Comparison of ENCODE assay signal across 27 cellular contexts in the genomic region with DNA sequence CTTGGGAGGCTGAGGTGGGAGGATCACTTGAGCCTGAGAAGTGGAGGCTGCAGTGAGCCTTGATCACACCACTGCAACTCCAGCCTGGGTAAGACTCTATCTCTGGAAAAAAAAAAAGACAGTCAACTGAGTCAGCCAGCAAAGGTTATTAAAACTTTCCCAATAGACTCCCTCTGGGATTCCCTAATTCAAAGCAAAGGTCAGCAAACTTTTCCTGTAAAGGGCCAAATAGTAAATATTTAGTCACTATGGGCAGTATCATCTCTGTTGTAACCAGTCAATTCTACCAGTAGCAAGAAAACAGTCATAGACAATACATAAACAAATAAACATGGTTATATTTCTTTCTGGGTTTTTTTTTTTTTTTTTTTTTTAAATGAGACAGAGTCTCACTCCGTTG.
DNase-seq lines count a peak whose midpoint lies in the region; ATAC-seq, FAIRE-seq and TF ChIP-seq lines count a peak whose summit lies in the region.
"Had no signal": no experiment of that assay in that cellular context is flagged by ENCODE, and none has a peak within 500 bp of the region (broad histone marks: within the 10 kb centered on the region; RNA-seq: fewer than 3 reads in every experiment).

No MANE protein-coding gene starts in this region.

- no peaks in the 10 kb centered on the region for H4K20me1 ChIP-seq in GM23248 (ENCODE audit: insufficient read depth)
- no peaks in the 10 kb centered on the region for H4K20me1 ChIP-seq in HepG2 (ENCODE audit: insufficient read depth, low read length)
- H4K20me1 ChIP-seq: BLaER1 had no signal

- TF ChIP-seq EP300 in HepG2 (IDR thresholded peaks at IDR 0.05; ENCODE audit: low read depth in 2 of 2, low read length in 2 of 2) (no peak), HepG2 (CRISPR knock-in tag; IDR thresholded peaks at IDR 0.05; ENCODE audit: borderline replicate concordance) (no peak)

- no peaks in the 10 kb centered on the region for H3K79me1 ChIP-seq in mesenchymal stem cell (replicated peaks; ENCODE audit: low read length, poor library complexity, severe bottlenecking)

- no peaks in the 10 kb centered on the region for H3K27me3 Mint-ChIP-seq in Calu3 (ENCODE audit: unreplicated experiment)
- H3K27me3 Mint-ChIP-seq: B cell had no signal

- H3K14ac ChIP-seq in mesenchymal stem cell (ENCODE audit: low read length in 2 of 2), result no peak overlapping the region

- H3K36me3 ChIP-seq in GM23248 (ENCODE audit: low read depth) (no peaks in the 10 kb centered on the region), HepG2 (replicated peaks in 1 of 2; ENCODE audit: control insufficient read depth in 1 of 2, insufficient read depth in 2 of 2, low read length in 2 of 2) (no peaks in the 10 kb centered on the region), mesenchymal stem cell (ENCODE audit: control insufficient read depth in 1 of 2, insufficient read depth in 2 of 2, low read depth in 1 of 2, low read length in 2 of 2) (no peaks in the 10 kb centered on the region)
- H3K36me3 ChIP-seq: BLaER1 had no signal

- in situ Hi-C loops in GM23248 (cut with MboI) (no loop called here), HepG2 (cut with HindIII; ENCODE audit: extremely low pct_ligation_motif_present, low pct_unique_long_range_greater_than_20kb) (no loop called here)

- H3F3A ChIP-seq in GM23248 (ENCODE audit: insufficient read depth), result no peaks in the 10 kb centered on the region

- H3K4me1 ChIP-seq in GM23248 (ENCODE audit: insufficient read depth) (no peaks in the 10 kb centered on the region), HepG2 (ENCODE audit: insufficient read depth, low read length) (peaks cover 9% of the 10 kb centered on the region), mesenchymal stem cell (ENCODE audit: control insufficient read depth, insufficient read depth, low read depth, low read length) (no peaks in the 10 kb centered on the region), right cardiac atrium (ENCODE audit: control insufficient read depth, insufficient read depth, low read length) (no peaks in the 10 kb centered on the region)
- H3K4me1 ChIP-seq: BLaER1, Caco-2 had no signal

- DNase-seq in GM23248 (peak; percentile 1), fibroblast of gingiva (ENCODE audit: low read depth) (peak; percentile 53), HepG2 (ENCODE audit: low spot score) (no peak), mesenchymal stem cell (peak; percentile 14), NCI-H2029 treated with DMSO at 0.1 percent for 48 hours (lab: John Stamatoyannopoulos, UW) (no peak), Calu3 (no peak), right cardiac atrium (no peak)
- DNase-seq in stimulated activated naive CD4-positive, alpha-beta T cell (lab: John Stamatoyannopoulos, UW), result no peak
- DNase-seq: Caco-2; CD4-positive, CD25-positive, alpha-beta regulatory T cell; CD8-positive, alpha-beta T cell; DMS 273 treated with DMSO at 0.1 percent for 48 hours; DMS79; EL; GDM1; H9; HFFc6 had no signal

- H3K9me3 ChIP-seq in GM23248 (ENCODE audit: low read depth) (no peaks in the 10 kb centered on the region), HepG2 (ENCODE audit: low read length) (no peaks in the 10 kb centered on the region), mesenchymal stem cell (ENCODE audit: control insufficient read depth, low read length) (no peaks in the 10 kb centered on the region), right cardiac atrium (ENCODE audit: control insufficient read depth, low read length) (no peaks in the 10 kb centered on the region)
- H3K9me3 ChIP-seq: BLaER1, Caco-2 had no signal

- WGBS in GM23248 (ENCODE audit: low coverage in 1 of 2, low lambda C conversion rate in 2 of 2, missing lambda C conversion rate in 2 of 2), 2 experiments, result 0 to 15% methylated on average over 1 of the region's 1 CpG
- 91% methylated on average over 1 of the region's 1 CpG for WGBS in HepG2 (ENCODE audit: low lambda C conversion rate)
- WGBS in mesenchymal stem cell, result 75% methylated on average over 1 of the region's 1 CpG
- WGBS in right cardiac atrium, result 87% methylated on average over 1 of the region's 1 CpG

- no peak overlapping the region for H4K91ac ChIP-seq in mesenchymal stem cell (ENCODE audit: low read length)

- CTCF ChIA-PET in HepG2 (lab: Yijun Ruan, JAX; ENCODE audit: low intra/inter-chr PET ratio, low total read pairs), result no interaction called here
- CTCF ChIA-PET in Calu3 (lab: Charles Lee), result no interaction called here

- H3K4me2 ChIP-seq in GM23248 (ENCODE audit: unreplicated experiment), result no peak overlapping the region
- H3K4me2 ChIP-seq in HepG2 (ENCODE audit: low read depth, low read length), result no peak overlapping the region
- H3K4me2 ChIP-seq in mesenchymal stem cell (ENCODE audit: low read length, poor library complexity, severe bottlenecking), result no peak overlapping the region
- H3K4me2 ChIP-seq: BLaER1, GM23338 had no signal

- H4K8ac ChIP-seq in mesenchymal stem cell (ENCODE audit: low read length), result no peak overlapping the region

- H2BK120ac ChIP-seq in mesenchymal stem cell (ENCODE audit: low read depth, low read length), result no peak overlapping the region

- no peaks in the 10 kb centered on the region for H3K36me3 Mint-ChIP-seq in Calu3 (ENCODE audit: insufficient read depth, unreplicated experiment)
- H3K36me3 Mint-ChIP-seq: CD4-positive, CD25-positive, alpha-beta regulatory T cell; CD8-positive, alpha-beta T cell had no signal

- H3K9me2 ChIP-seq in GM23248 (ENCODE audit: insufficient read depth), result no peaks in the 10 kb centered on the region

- no peaks in the 10 kb centered on the region for H3K4me1 Mint-ChIP-seq in Calu3 (ENCODE audit: low read depth, unreplicated experiment)
- H3K4me1 Mint-ChIP-seq: B cell; CD4-positive, CD25-positive, alpha-beta regulatory T cell; GM23338; H9 had no signal

- H3K79me2 ChIP-seq in GM23248 (ENCODE audit: insufficient read depth), result no peaks in the 10 kb centered on the region
- H3K79me2 ChIP-seq in HepG2 (ENCODE audit: insufficient read depth, low read length), result no peaks in the 10 kb centered on the region

- no peak overlapping the region for H2BK5ac ChIP-seq in mesenchymal stem cell (ENCODE audit: low read depth, low read length, poor library complexity, severe bottlenecking)

- H3K27ac Mint-ChIP-seq in Calu3 (ENCODE audit: unreplicated experiment), result no peak overlapping the region
- H3K27ac Mint-ChIP-seq: B cell; CD4-positive, CD25-positive, alpha-beta regulatory T cell; CD8-positive, alpha-beta T cell; GM23338; H9; HFFc6 had no signal

- H2BK15ac ChIP-seq in mesenchymal stem cell (ENCODE audit: low read depth, poor library complexity, severe bottlenecking), result no peak overlapping the region

- H3K4me3 ChIP-seq in GM23248 (no peak overlapping the region), HepG2 (replicated peaks in 1 of 3; ENCODE audit: insufficient read depth in 1 of 3, low read depth in 2 of 3, low read length in 3 of 3) (no peak overlapping the region), mesenchymal stem cell (ENCODE audit: insufficient read depth in 1 of 2, low read depth in 1 of 2, low read length in 2 of 2) (no peak overlapping the region), right cardiac atrium (ENCODE audit: low read length) (no peak overlapping the region)
- H3K4me3 ChIP-seq: BLaER1, GM12878, GM23338 had no signal

- FAIRE-seq in HepG2 (lab: Jason Lieb, UNC), result no peak
- FAIRE-seq: A204.1, D721Med, GM12878, GM19239 had no signal

- no peak overlapping the region for H3K23ac ChIP-seq in mesenchymal stem cell (ENCODE audit: low read length in 2 of 2)

- H3K27me3 ChIP-seq in GM23248 (replicated peaks; ENCODE audit: insufficient read depth), result no peaks in the 10 kb centered on the region; the same call in 1 of the 2 replicates
- H3K27me3 ChIP-seq in HepG2 (ENCODE audit: control insufficient read depth in 1 of 2, insufficient read depth in 2 of 2, low read length in 2 of 2), result no peaks in the 10 kb centered on the region; a peak in 1 of 5 replicates
- no peaks in the 10 kb centered on the region for H3K27me3 ChIP-seq in mesenchymal stem cell (ENCODE audit: control insufficient read depth in 1 of 2, insufficient read depth in 1 of 2, low read length in 2 of 2)
- H3K27me3 ChIP-seq in right cardiac atrium (ENCODE audit: control insufficient read depth, insufficient read depth), result no peaks in the 10 kb centered on the region
- H3K27me3 ChIP-seq: BLaER1 had no signal

- no peak overlapping the region for H2AFZ ChIP-seq in GM23248
- no peak overlapping the region for H2AFZ ChIP-seq in HepG2 (ENCODE audit: low read length)
- no peak overlapping the region for H2AFZ ChIP-seq in mesenchymal stem cell (ENCODE audit: low read depth, low read length)

- no peak overlapping the region for H2BK12ac ChIP-seq in mesenchymal stem cell (ENCODE audit: low read length in 2 of 2)

- H3K4ac ChIP-seq in mesenchymal stem cell (ENCODE audit: low read depth in 1 of 2, low read length in 2 of 2), result no peak overlapping the region

- no peak overlapping the region for H3K18ac ChIP-seq in mesenchymal stem cell (ENCODE audit: low read depth in 1 of 2, low read length in 2 of 2)

- no peak overlapping the region for H3K9ac ChIP-seq in GM23248
- no peak overlapping the region for H3K9ac ChIP-seq in HepG2 (ENCODE audit: insufficient read depth, low read depth, low read length)
- H3K9ac ChIP-seq in mesenchymal stem cell (ENCODE audit: low read length), result peak overlapping the region; percentile 26
- H3K9ac ChIP-seq: BLaER1 had no signal

- H2AK5ac ChIP-seq in mesenchymal stem cell (ENCODE audit: low read length, severe bottlenecking), result no peak overlapping the region

- POLR2A ChIA-PET in HepG2 (lab: Yijun Ruan, JAX), result no interaction called here

- TF ChIP-seq POLR2A in HepG2 (IDR thresholded peaks at IDR 0.05; ENCODE audit: insufficient read depth in 1 of 2, low read depth in 2 of 2, low read length in 2 of 2), result no peak

- ATAC-seq in HepG2 (no peak), right cardiac atrium (no peak)
- ATAC-seq: CD8-positive, alpha-beta T cell; GM12878; GM23338; HCT116 had no signal

- no peaks in the 10 kb centered on the region for H3K9me3 Mint-ChIP-seq in Calu3 (ENCODE audit: low read depth, unreplicated experiment)
- H3K9me3 Mint-ChIP-seq: CD4-positive, CD25-positive, alpha-beta regulatory T cell; CD8-positive, alpha-beta T cell; GM23338; HFFc6 had no signal

- BruUV-seq in HepG2 (replicated peaks; lab: Mats Ljungman, UMichigan) (no TSS peak), Calu3 (replicated peaks; lab: Mats Ljungman, UMichigan) (no TSS peak)

- intact Hi-C loops in HepG2 (cut with micrococcal nuclease; ENCODE audit: unreplicated experiment) (no loop called here), Calu3 (cut with micrococcal nuclease; ENCODE audit: unreplicated experiment) (no loop called here), right cardiac atrium (cut with DNase I) (no loop called here)

- H3K27ac ChIP-seq in GM23248 (no peak overlapping the region), HepG2 (ENCODE audit: extremely low read length, insufficient read depth, low read length) (no peak overlapping the region), mesenchymal stem cell (ENCODE audit: low read length, poor library complexity, severe bottlenecking) (no peak overlapping the region), right cardiac atrium (ENCODE audit: low read length) (no peak overlapping the region)
- H3K27ac ChIP-seq: 22Rv1, BLaER1, C4-2B had no signal

- no peak for TF ChIP-seq RAD21 in HepG2 (CRISPR knock-in tag; IDR thresholded peaks at IDR 0.05)

- TF ChIP-seq CTCF in HepG2 (CRISPR knock-in tag; IDR thresholded peaks at IDR 0.05), result no peak
- TF ChIP-seq CTCF in Calu3 (IDR thresholded peaks at IDR 0.05; ENCODE audit: unreplicated experiment), result no peak

- H3K4me3 Mint-ChIP-seq in Calu3 (ENCODE audit: low read depth, unreplicated experiment), result no peak overlapping the region
- H3K4me3 Mint-ChIP-seq: B cell; CD4-positive, CD25-positive, alpha-beta regulatory T cell; CD8-positive, alpha-beta T cell; GM23338; H9; HFFc6 had no signal

Comparison
In these comparisons a context has a peak if more than half of its experiments do, and no peak if none do; other contexts are left out.
1. DNase-seq: peak in GM23248 (single experiment), fibroblast of gingiva (single experiment) and mesenchymal stem cell (single experiment); none in HepG2 (single experiment), NCI-H2029 treated with DMSO at 0.1 percent for 48 hours (single experiment), Calu3 (single experiment), stimulated activated naive CD4-positive, alpha-beta T cell (0 of 6) and right cardiac atrium (0 of 3).